In genomic region chr15:89303986-89304385, GRCh38 we compare ENCODE assay signal across 19 cellular contexts. TPM values are rescaled to one million over a fixed set of nuclear protein-coding genes. Genes with fewer than 3 reads are reported as not detected.
DNase-seq lines count a peak whose midpoint lies in the region; ATAC-seq and TF ChIP-seq lines count a peak whose summit lies in the region.
"Had no signal": no experiment of that assay in that cellular context is flagged by ENCODE, and none has a peak within 500 bp of the region (broad histone marks: within the 10 kb centered on the region; RNA-seq: fewer than 3 reads in every experiment).

No MANE protein-coding gene starts in this region.

- no peak overlapping the region for H3K9ac ChIP-seq in SK-N-SH
- H3K9ac ChIP-seq: BLaER1 had no signal

- no peaks in the 10 kb centered on the region; the same call in 1 of the 2 replicates for H3K9me3 ChIP-seq in SK-N-SH
- H3K9me3 ChIP-seq in heart right ventricle: peaks cover 0 to under 1% (median 0%) of the 10 kb centered on the region in 11 donors
- H3K9me3 ChIP-seq: BLaER1, Caco-2 had no signal

- H3K36me3 Mint-ChIP-seq in HFFc6 (ENCODE audit: low read depth): peaks cover 41% of the 10 kb centered on the region
- peaks cover 92% of the 10 kb centered on the region for H3K36me3 Mint-ChIP-seq in activated T-helper 2 cell treated with anti-CD3 and anti-CD28 coated beads, Interferon-gamma antibody, Interleukin-2, Interleukin-4, amounts not matched to agents 10 μg/mL and 5 μg/mL and 100 μg/mL, durations not matched to agents 14 hours and 24 hours and 36 hours (ENCODE audit: low read depth)

- TF ChIP-seq CTCF in SK-N-SH (IDR thresholded peaks at IDR 0.05) (no peak), HFFc6 (IDR thresholded peaks at IDR 0.05) (no peak), heart right ventricle (IDR thresholded peaks at IDR 0.05) (no peak)

- peaks cover 34 to 62% of the 10 kb centered on the region in 2 experiments for H3K36me3 ChIP-seq in SK-N-SH (replicated peaks in 1 of 2; ENCODE audit: control insufficient read depth in 1 of 2, insufficient read depth in 2 of 2, low read length in 1 of 2)
- peaks cover 0 to 85% (median 0%) of the 10 kb centered on the region in 9 donors for H3K36me3 ChIP-seq in heart right ventricle

- no peak overlapping the region for H3K4me3 ChIP-seq in SK-N-SH (ENCODE audit: low read depth in 2 of 2, low read length in 1 of 2)
- H3K4me3 ChIP-seq in heart right ventricle: no peak overlapping the region
- H3K4me3 ChIP-seq: BLaER1, GM12878 had no signal

- H3K27me3 Mint-ChIP-seq in HFFc6 (ENCODE audit: insufficient read depth): no peaks in the 10 kb centered on the region; the same call in 1 of the 2 replicates
- H3K27me3 Mint-ChIP-seq in activated T-helper 2 cell treated with anti-CD3 and anti-CD28 coated beads, Interferon-gamma antibody, Interleukin-2, Interleukin-4, amounts not matched to agents 10 μg/mL and 5 μg/mL and 100 μg/mL, durations not matched to agents 14 hours and 24 hours and 36 hours (ENCODE audit: low read depth): no peaks in the 10 kb centered on the region
- H3K27me3 Mint-ChIP-seq: IgD-negative memory B cell had no signal

- TF ChIP-seq RAD21 in SK-N-SH (IDR thresholded peaks at IDR 0.05; ENCODE audit: low read length): no peak

- intact Hi-C loops in activated T-helper 2 cell treated with anti-CD3 and anti-CD28 coated beads, Interferon-gamma antibody, Interleukin-2, Interleukin-4, amounts not matched to agents 10 μg/mL and 5 μg/mL and 100 μg/mL, durations not matched to agents 14 hours and 24 hours and 36 hours (cut with micrococcal nuclease): loop anchor here (5.0 kb wide), 1 partner anchor 57 kb away; no protein-coding TSS in a partner anchor
- intact Hi-C loops in heart right ventricle (cut with DNase I): loop anchor here in 4 of 10 donors (5.0 to 10.0 kb wide), 4 partner anchors 89 to 419 kb away; no protein-coding TSS in a partner anchor
- intact Hi-C loops in posterior vena cava (cut with DNase I): no loop called here

- H3K4me1 Mint-ChIP-seq in HFFc6 (ENCODE audit: low read depth): peaks cover 49% of the 10 kb centered on the region
- H3K4me1 Mint-ChIP-seq in activated T-helper 2 cell treated with anti-CD3 and anti-CD28 coated beads, Interferon-gamma antibody, Interleukin-2, Interleukin-4, amounts not matched to agents 10 μg/mL and 5 μg/mL and 100 μg/mL, durations not matched to agents 14 hours and 24 hours and 36 hours (ENCODE audit: low read depth): peaks cover 38% of the 10 kb centered on the region
- H3K4me1 Mint-ChIP-seq: H9, IgD-negative memory B cell had no signal

- 62% methylated on average over 2 of the region's 2 CpGs for WGBS in SK-N-SH (ENCODE audit: low lambda C conversion rate)
- 96 to 99% methylated on average over 2 of the region's 2 CpGs for WGBS in heart right ventricle, 2 donors

- ATAC-seq in SK-N-SH treated with all-trans-retinoic acid at 6 μM for 48 hours (no peak), HG03469 (IDR thresholded peaks at IDR 0.05; ENCODE audit: unreplicated experiment) (no peak), heart right ventricle (no peak)
- ATAC-seq: GM12878 had no signal

- H4K20me1 ChIP-seq in SK-N-SH (ENCODE audit: insufficient read depth): no peaks in the 10 kb centered on the region
- H4K20me1 ChIP-seq: BLaER1 had no signal

- POLR2A ChIA-PET in SK-N-SH (lab: Yijun Ruan, JAX): no interaction called here

- CTCF ChIA-PET in SK-N-SH (lab: Yijun Ruan, JAX): interaction anchor here (0.6 to 2.8 kb wide), 2 partner anchors 27 to 97 kb away, joined by 3 to 12 read pairs; no protein-coding TSS in a partner anchor

- 0 out of 2 replicates have a peak, but pooled peaks cover 4% of the 10 kb centered on the region for H3K9me3 Mint-ChIP-seq in HFFc6
- H3K9me3 Mint-ChIP-seq in activated T-helper 2 cell treated with anti-CD3 and anti-CD28 coated beads, Interferon-gamma antibody, Interleukin-2, Interleukin-4, amounts not matched to agents 10 μg/mL and 5 μg/mL and 100 μg/mL, durations not matched to agents 14 hours and 24 hours and 36 hours: no peaks in the 10 kb centered on the region
- H3K9me3 Mint-ChIP-seq: CD8-positive, alpha-beta memory T cell; H9; IgD-negative memory B cell had no signal

- peaks cover 19% of the 10 kb centered on the region for H3F3A ChIP-seq in SK-N-SH (replicated peaks; ENCODE audit: insufficient read depth)

- no peak overlapping the region for H2AFZ ChIP-seq in SK-N-SH (ENCODE audit: low read depth)

- no peak overlapping the region for H3K4me3 Mint-ChIP-seq in HFFc6
- H3K4me3 Mint-ChIP-seq in activated T-helper 2 cell treated with anti-CD3 and anti-CD28 coated beads, Interferon-gamma antibody, Interleukin-2, Interleukin-4, amounts not matched to agents 10 μg/mL and 5 μg/mL and 100 μg/mL, durations not matched to agents 14 hours and 24 hours and 36 hours (ENCODE audit: low read depth): no peak overlapping the region
- H3K4me3 Mint-ChIP-seq: CD8-positive, alpha-beta memory T cell; H9; IgD-negative memory B cell had no signal

- H3K9me2 ChIP-seq in SK-N-SH: no peaks in the 10 kb centered on the region

- H3K4me2 ChIP-seq in SK-N-SH: no peak overlapping the region
- H3K4me2 ChIP-seq: BLaER1 had no signal

- no peaks in the 10 kb centered on the region for H3K79me2 ChIP-seq in SK-N-SH (ENCODE audit: insufficient read depth)

- H3K27ac ChIP-seq in SK-N-SH (ENCODE audit: low read depth in 2 of 2, low read length in 1 of 2) (no peak overlapping the region), heart right ventricle (no peak overlapping the region)
- H3K27ac ChIP-seq: 22Rv1, BLaER1 had no signal

- DNase-seq in SK-N-SH (no peak), HFFc6 (peak; percentile 17), NCI-H1436 (lab: John Stamatoyannopoulos, UW) (no peak), heart right ventricle (no peak), posterior vena cava (ENCODE audit: low spot score) (no peak)
- DNase-seq in activated T-helper 2 cell treated with anti-CD3 and anti-CD28 coated beads, Interferon-gamma antibody, Interleukin-2, Interleukin-4, amounts not matched to agents 10 μg/mL and 5 μg/mL and 100 μg/mL, durations not matched to agents 14 hours and 24 hours and 36 hours (ENCODE audit: low spot score): no peak
- DNase-seq: AML-193; Caco-2; CD8-positive, alpha-beta memory T cell; DND-41; GOT3; H9; KG1 had no signal

- peaks cover 0 to 17% of the 10 kb centered on the region in 2 experiments; a peak in 2 of 4 replicates for H3K4me1 ChIP-seq in SK-N-SH (ENCODE audit: control insufficient read depth in 1 of 2, insufficient read depth in 2 of 2, low read depth in 1 of 2, low read length in 1 of 2)
- H3K4me1 ChIP-seq in heart right ventricle: peaks cover 0 to 6% (median 0%) of the 10 kb centered on the region in 9 donors
- H3K4me1 ChIP-seq: BLaER1, Caco-2 had no signal

- no peak for TF ChIP-seq EP300 in SK-N-SH (IDR thresholded peaks at IDR 0.05; ENCODE audit: borderline replicate concordance in 1 of 2, low read depth in 1 of 2, low read length in 1 of 2)

- H3K27ac Mint-ChIP-seq in HFFc6: peak overlapping the region; percentile 29
- peak overlapping the region; percentile 3 for H3K27ac Mint-ChIP-seq in activated T-helper 2 cell treated with anti-CD3 and anti-CD28 coated beads, Interferon-gamma antibody, Interleukin-2, Interleukin-4, amounts not matched to agents 10 μg/mL and 5 μg/mL and 100 μg/mL, durations not matched to agents 14 hours and 24 hours and 36 hours
- H3K27ac Mint-ChIP-seq: H9, IgD-negative memory B cell had no signal

- H3K27me3 ChIP-seq in SK-N-SH (ENCODE audit: insufficient read depth) (no peaks in the 10 kb centered on the region), heart right ventricle (no peaks in the 10 kb centered on the region)
- H3K27me3 ChIP-seq: BLaER1 had no signal

TF ChIP-seq in SK-N-SH, 30 proteins besides CTCF, POLR2A, EP300 and RAD21:
- TF ChIP-seq SIN3A (IDR thresholded peaks at IDR 0.05; ENCODE audit: borderline replicate concordance, low read depth, low read length) (no peak), MEF2A (IDR thresholded peaks at IDR 0.05; ENCODE audit: borderline replicate concordance, low read depth) (peak; percentile 11; the same call in 1 of the 2 replicates)
TF ChIP-seq in SK-N-SH: peak in this region for 1.

TF ChIP-seq in SK-N-SH treated with all-trans-retinoic acid at 6 μM for 48 hours, 23 proteins besides CTCF, POLR2A, EP300 and RAD21 (continues in another document):
- TF ChIP-seq PATZ1 (CRISPR knock-in tag; IDR thresholded peaks at IDR 0.05; ENCODE audit: borderline replicate concordance): no peak

RNA-seq across cellular contexts. Expression of gene POLG, which starts 30.6 kb away (rescaled TPM):
- 24.9 and 25.1 TPM in 2 replicates for polyA plus RNA-seq in SK-N-SH (2012; rRNA removed)
- 13.4 and 18.8 TPM in 2 replicates for polyA plus RNA-seq in SK-N-SH (2012; cell fraction: cytosol; rRNA removed)
- polyA plus RNA-seq in SK-N-SH (2012; cell fraction: nucleus; rRNA removed): 145 and 160 TPM in 2 replicates
- 10 to 100 TPM; 33.1 to 48.3 (median 35.2) TPM for total RNA-seq in HFFc6 (2021; fragmentation: NEBNext Ultra II Directional; extraction: Animal tissue kit (Norgen Biotek cat#: 25700))
- 124 and 131 TPM in 2 replicates for total RNA-seq in activated T-helper 2 cell treated with anti-CD3 and anti-CD28 coated beads, Interferon-gamma antibody, Interleukin-2, Interleukin-4, amounts not matched to agents 10 μg/mL and 5 μg/mL and 100 μg/mL, durations not matched to agents 14 hours and 24 hours and 36 hours
- 10 to 100 TPM; 31.1 to 52.5 (median 34.0) TPM for total RNA-seq in heart right ventricle
- polyA plus RNA-seq in heart right ventricle: 10 to 100 TPM; 33.9 to 45.1 TPM
- total RNA-seq in posterior vena cava: 10 to 100 TPM; 45.6 to 47.9 TPM
